Comparison of ENCODE assay signal across 16 cellular contexts in genomic region chr1:99858285-99858684, GRCh38. TPM values are rescaled to one million over a fixed set of nuclear protein-coding genes. Genes with fewer than 3 reads are reported as not detected.
DNase-seq lines count a peak whose midpoint lies in the region; ATAC-seq, FAIRE-seq and TF ChIP-seq lines count a peak whose summit lies in the region.
"Had no signal": no experiment of that assay in that cellular context is flagged by ENCODE, and none has a peak within 500 bp of the region (broad histone marks: within the 10 kb centered on the region; RNA-seq: fewer than 3 reads in every experiment).

No MANE protein-coding gene starts in this region.

- H3K4me1 ChIP-seq in K562 (replicated peaks in 1 of 2; ENCODE audit: control insufficient read depth in 2 of 2, insufficient read depth in 2 of 2, low read length in 2 of 2) (no peaks in the 10 kb centered on the region), kidney (ENCODE audit: control insufficient read depth in 1 of 2, insufficient read depth in 1 of 2, low read depth in 1 of 2, low read length in 2 of 2) (no peaks in the 10 kb centered on the region)

- H3K9me3 ChIP-seq in K562 (replicated peaks; ENCODE audit: control insufficient read depth, insufficient read depth, low read depth, low read length) (no peaks in the 10 kb centered on the region), kidney (ENCODE audit: control insufficient read depth in 1 of 2, low read length in 2 of 2) (no peaks in the 10 kb centered on the region)

- no peaks in the 10 kb centered on the region for H4K20me1 ChIP-seq in K562 (replicated peaks; ENCODE audit: control insufficient read depth, insufficient read depth, low read length)
- H4K20me1 ChIP-seq: BLaER1 treated with 17β-estradiol and CSF1 and Interleukin-3, amounts not matched to agents 10 nM and 100 nM had no signal

- no peaks in the 10 kb centered on the region for H3K79me2 ChIP-seq in K562 (ENCODE audit: control insufficient read depth, insufficient read depth, low read length)

- intact Hi-C loops in K562 (cut with micrococcal nuclease) = no loop called here
- intact Hi-C loops in kidney (cut with DNase I) = no loop called here

- no peaks in the 10 kb centered on the region for H3K27me3 ChIP-seq in K562 (ENCODE audit: control insufficient read depth in 2 of 2, insufficient read depth in 2 of 2, low read length in 2 of 2)
- H3K27me3 ChIP-seq: BLaER1 treated with 17β-estradiol and CSF1 and Interleukin-3, amounts not matched to agents 10 nM and 100 nM had no signal

- TF ChIP-seq POLR2A in K562 (conservative IDR thresholded peaks at IDR 0.05) = no peak

- TF ChIP-seq CTCF in K562 (IDR thresholded peaks at IDR 0.05 in 2 of 3, conservative IDR thresholded peaks at IDR 0.05 in 1 of 3; ENCODE audit: insufficient read depth in 2 of 3, low read depth in 1 of 3, low read length in 3 of 3) (no peak), kidney (IDR thresholded peaks at IDR 0.05; ENCODE audit: borderline replicate concordance, extremely low read depth, insufficient read depth) (no peak)

- H3K9me1 ChIP-seq in K562 (ENCODE audit: control insufficient read depth, insufficient read depth, low read length) = no peaks in the 10 kb centered on the region

- H3K27ac ChIP-seq in K562 (ENCODE audit: extremely low read depth, low read depth, low read length) (no peak overlapping the region), kidney (ENCODE audit: low read depth in 2 of 2, low read length in 2 of 2) (no peak overlapping the region)
- H3K27ac ChIP-seq: BLaER1 treated with 17β-estradiol and CSF1 and Interleukin-3, amounts not matched to agents 10 nM and 100 nM had no signal

- in situ Hi-C loops in K562 (cut with MboI) = no loop called here

- CTCF ChIA-PET in K562 (lab: Yijun Ruan, JAX; ENCODE audit: low intra/inter-chr PET ratio) = no interaction called here

- no peak for ATAC-seq in K562
- ATAC-seq in left lobe of liver = peak; percentile 39
- ATAC-seq in HG03571 (IDR thresholded peaks at IDR 0.05; ENCODE audit: unreplicated experiment) = no peak
- ATAC-seq: CD8-positive, alpha-beta T cell had no signal

- H3K4me3 ChIP-seq in K562 = no peak overlapping the region
- no peak overlapping the region for H3K4me3 ChIP-seq in kidney (ENCODE audit: low read length in 2 of 2)
- H3K4me3 ChIP-seq: BLaER1 treated with 17β-estradiol and CSF1 and Interleukin-3, amounts not matched to agents 10 nM and 100 nM had no signal

- H3K36me3 ChIP-seq in K562 (ENCODE audit: control insufficient read depth, insufficient read depth, low read length) (peaks cover 33% of the 10 kb centered on the region), kidney (ENCODE audit: control insufficient read depth in 1 of 2, insufficient read depth in 2 of 2, low read length in 2 of 2) (no peaks in the 10 kb centered on the region)

- POLR2A ChIA-PET in K562 (lab: Yijun Ruan, JAX) = no interaction called here

- no peak overlapping the region for H2AFZ ChIP-seq in K562 (ENCODE audit: low read depth, low read length)

- BruUV-seq in K562 (replicated peaks; lab: Mats Ljungman, UMichigan) = no TSS peak

- no peak for TF ChIP-seq RAD21 in K562 (CRISPR knock-in tag; conservative IDR thresholded peaks at IDR 0.05 in 1 of 2, IDR thresholded peaks at IDR 0.05 in 1 of 2)

- no peak overlapping the region for H3K9ac ChIP-seq in K562 (ENCODE audit: insufficient read depth in 1 of 2, low read depth in 2 of 2, low read length in 2 of 2)
- H3K9ac ChIP-seq in kidney (ENCODE audit: low read length in 2 of 2) = no peak overlapping the region
- H3K9ac ChIP-seq: BLaER1 treated with 17β-estradiol and CSF1 and Interleukin-3, amounts not matched to agents 10 nM and 100 nM had no signal

- H3K4me2 ChIP-seq in K562 (ENCODE audit: insufficient read depth, low read length) = no peak overlapping the region
- H3K4me2 ChIP-seq: BLaER1 treated with 17β-estradiol and CSF1 and Interleukin-3, amounts not matched to agents 10 nM and 100 nM had no signal

- TF ChIP-seq EP300 in K562 (IDR thresholded peaks at IDR 0.05; ENCODE audit: low read length) = no peak

- DNase-seq in NCI-H82 (lab: John Stamatoyannopoulos, UW) (peak; percentile 43), NCI-H82 treated with DMSO at 0.1 percent for 48 hours (lab: John Stamatoyannopoulos, UW; ENCODE audit: unreplicated experiment) (no peak), NCI-H69 (lab: John Stamatoyannopoulos, UW) (peak; percentile 3), K562 (ENCODE audit: extremely low read depth in 1 of 4, low spot score in 3 of 4) (no peak), left lobe of liver (ENCODE audit: low spot score) (no peak), kidney (no peak)
- no peak for DNase-seq in activated CD4-positive, alpha-beta T cell treated with anti-CD3 and anti-CD28 coated beads for 48 hours
- DNase-seq: Calu3; CD8-positive, alpha-beta T cell; DMS79 treated with DMSO at 0.1 percent for 48 hours; GF-D8; H9 had no signal

- WGBS in K562 (ENCODE audit: insufficient coverage, low coverage, missing lambda C conversion rate) = 85% methylated on average over 2 of the region's 2 CpGs

- peak; percentile 11 for FAIRE-seq in K562 (lab: Jason Lieb, UNC)
- no peak for FAIRE-seq in kidney (lab: Jason Lieb, UNC)
- FAIRE-seq: H1, HTR-8/SVneo had no signal

TF ChIP-seq in K562, 482 proteins besides CTCF, POLR2A, EP300 and RAD21 (continues in another document):
- TF ChIP-seq ZNF165 (CRISPR knock-in tag; IDR thresholded peaks at IDR 0.05; ENCODE audit: borderline replicate concordance) (no peak), PHF8 (IDR thresholded peaks at IDR 0.05; ENCODE audit: borderline replicate concordance, low read length) (no peak), WHSC1 (IDR thresholded peaks at IDR 0.05; ENCODE audit: low read length) (no peak), HMGN3 (IDR thresholded peaks at IDR 0.05; ENCODE audit: borderline replicate concordance, extremely low read depth, insufficient read length, low read depth, low read length) (no peak), ZNF592 (IDR thresholded peaks at IDR 0.05) (no peak), NCOA2 (IDR thresholded peaks at IDR 0.05; ENCODE audit: partially characterized antibody in 2 of 2) (no peak)

RNA-seq across cellular contexts. Expression of gene AGL, which starts 8.1 kb away (rescaled TPM):
- 8.5 and 34.7 TPM in 2 replicates for total RNA-seq in K562 (2011; cell fraction: chromatin; rRNA removed; ENCODE audit: low replicate concordance)
- 3.8 and 4.7 TPM in 2 replicates for total RNA-seq in K562 (2011; cell fraction: nucleolus; rRNA removed)
- total RNA-seq in K562 (2011; cell fraction: nucleoplasm; rRNA removed) = 8.9 and 12.0 TPM in 2 replicates
- total RNA-seq in K562 (2014; rRNA removed) (7.6 and 9.0 TPM in 2 replicates), K562 (2014; rRNA removed; fragmentation: Illumina TruSeq; extraction: Trizol) (20.4 and 23.1 TPM in 2 replicates), K562 (2015; rRNA removed; fragmentation: Illumina TruSeq; extraction: Trizol) (16.1 and 16.6 TPM in 2 replicates), K562 (2021) (18.3 and 18.9 TPM in 2 replicates), left lobe of liver (43.1 TPM), kidney (19.8 TPM)
- polyA plus RNA-seq in K562 (2011; rRNA removed) (8.1 and 12.4 TPM in 2 replicates), K562 (2014; fragmentation: Illumina TruSeq; extraction: Trizol) (11.7 and 13.7 TPM in 2 replicates), K562 (2014; fragmentation: Nextera tagmentation; extraction: Ambion mirVana) (1 to 10 TPM; 6.3 to 6.5 TPM), K562 (2014; rRNA removed) (6.3 and 6.7 TPM in 2 replicates), kidney (ENCODE audit: insufficient read depth, low read depth, low replicate concordance) (9.1 TPM)
- 2.2 and 3.9 TPM in 2 replicates for polyA plus RNA-seq in K562 (2011; cell fraction: cytosol; rRNA removed)
- polyA plus RNA-seq in K562 (2011; cell fraction: nucleus; rRNA removed) = 7.1 and 8.6 TPM in 2 replicates
- polyA plus RNA-seq in K562 (2012) = 11.3 and 12.1 TPM in 2 replicates
- polyA minus RNA-seq in K562 (2011; rRNA and poly(A)+ RNA removed) = 41.7 and 42.8 TPM in 2 replicates
- polyA minus RNA-seq in K562 (2011; cell fraction: cytosol; rRNA and poly(A)+ RNA removed) = 17.7 and 20.5 TPM in 2 replicates
- polyA minus RNA-seq in K562 (2011; cell fraction: nucleus; rRNA and poly(A)+ RNA removed) = 8.1 and 12.4 TPM in 2 replicates

Comparison
In these comparisons a context has a peak if more than half of its experiments do, and no peak if none do; other contexts are left out.
1. DNase-seq: peak in NCI-H82 (single experiment) and NCI-H69 (single experiment); none in NCI-H82 treated with DMSO at 0.1 percent for 48 hours (single experiment), K562 (0 of 4), left lobe of liver (single experiment), activated CD4-positive, alpha-beta T cell treated with anti-CD3 and anti-CD28 coated beads for 48 hours (single experiment) and kidney (single experiment).